ENCODE assay signal across 24 cellular contexts in the genomic region with DNA sequence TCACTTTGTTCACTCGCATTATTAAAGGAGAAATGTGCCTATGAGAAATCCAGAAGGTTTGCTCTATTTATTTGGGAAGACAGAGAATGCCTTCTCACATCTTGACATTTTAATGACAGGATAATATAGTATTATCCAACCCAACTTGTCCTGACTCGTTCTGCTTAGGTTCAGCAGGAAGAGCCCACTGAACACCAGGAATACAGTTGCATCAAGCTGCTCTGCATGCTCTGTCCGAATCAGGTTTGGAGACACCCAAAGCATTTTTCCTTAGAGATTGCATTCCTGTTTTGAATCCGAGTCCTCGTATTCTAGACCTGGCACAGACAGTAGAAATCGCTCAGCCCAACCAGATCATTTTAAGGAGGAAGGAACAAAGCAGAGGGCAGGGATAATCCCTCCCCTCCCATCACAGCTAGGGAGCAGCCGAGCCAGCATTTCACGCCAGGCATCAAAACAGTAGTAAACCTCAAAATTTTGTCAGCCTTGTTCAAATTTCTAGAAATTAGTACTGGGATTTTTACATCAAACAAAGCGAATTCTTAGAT.
DNase-seq lines count a peak whose midpoint lies in the region; ATAC-seq, FAIRE-seq and TF ChIP-seq lines count a peak whose summit lies in the region.
"Had no signal": no experiment of that assay in that cellular context is flagged by ENCODE, and none has a peak within 500 bp of the region (broad histone marks: within the 10 kb centered on the region; RNA-seq: fewer than 3 reads in every experiment).

No MANE protein-coding gene starts in this region.

- ATAC-seq in HG02623 (IDR thresholded peaks at IDR 0.05; ENCODE audit: unreplicated experiment), result no peak
- ATAC-seq: CD8-positive, alpha-beta T cell; natural killer cell treated with Interleukin-12 subunit alpha and Interleukin-12 subunit beta and Interleukin-15 and Interleukin-18, amount 100 ng/mL, for 72 hours; pancreas had no signal

- no peaks in the 10 kb centered on the region for H3K36me3 ChIP-seq in keratinocyte (ENCODE audit: control insufficient read depth in 2 of 2, extremely low read depth in 1 of 2, insufficient read depth in 2 of 2, low read length in 2 of 2)
- H3K36me3 ChIP-seq: pancreas, right atrium auricular region, stomach, tibial nerve had no signal

- no peaks in the 10 kb centered on the region for H3K27me3 ChIP-seq in keratinocyte (ENCODE audit: control insufficient read depth, extremely low read depth, insufficient read depth, low read length)
- H3K27me3 ChIP-seq: pancreas, right atrium auricular region, tibial nerve had no signal

- dilution Hi-C loops in keratinocyte (cut with MboI; ENCODE audit: extremely low pct_ligation_motif_present, low sequenced_read_pairs), result no loop called here

- peaks cover 5% of the 10 kb centered on the region for H3K36me3 Mint-ChIP-seq in brain
- H3K36me3 Mint-ChIP-seq: activated naive CD8-positive, alpha-beta T cell treated with anti-CD3 and anti-CD28 coated beads for 36 hours; CD8-positive, alpha-beta T cell; natural killer cell treated with Interleukin-12 subunit alpha and Interleukin-12 subunit beta and Interleukin-15 and Interleukin-18, amount 100 ng/mL, for 72 hours had no signal

- no peaks in the 10 kb centered on the region for H4K20me1 ChIP-seq in keratinocyte (ENCODE audit: control insufficient read depth, extremely low read depth, insufficient read depth, low read length)

- peak overlapping the region; percentile 51 for H2AFZ ChIP-seq in keratinocyte (ENCODE audit: control insufficient read depth, low read length)

- no peaks in the 10 kb centered on the region for H3K9me1 ChIP-seq in keratinocyte (ENCODE audit: control insufficient read depth, extremely low read depth, insufficient read depth, low read length)

- peak; percentile 69 for FAIRE-seq in keratinocyte (lab: Jason Lieb, UNC)
- FAIRE-seq: pancreas had no signal

- H3K27me3 Mint-ChIP-seq in brain, result peaks cover 3% of the 10 kb centered on the region
- H3K27me3 Mint-ChIP-seq: activated CD4-positive, alpha-beta memory T cell treated with anti-CD3 and anti-CD28 coated beads, Interleukin-2, amount 10 ng/mL, durations not matched to agents 7 days and 5 days; activated naive CD8-positive, alpha-beta T cell treated with anti-CD3 and anti-CD28 coated beads for 36 hours had no signal

- no peaks in the 10 kb centered on the region for H3K9me3 ChIP-seq in keratinocyte (ENCODE audit: control insufficient read depth, low read depth, low read length)
- H3K9me3 ChIP-seq: pancreas, right atrium auricular region, stomach had no signal

- H3K9ac ChIP-seq in keratinocyte (ENCODE audit: control insufficient read depth, extremely low read depth, insufficient read depth, low read length), result no peak overlapping the region

- H3K27ac Mint-ChIP-seq in brain, result peak overlapping the region in 3 of 5 experiments; percentile 22 to 40 (median 30)
- H3K27ac Mint-ChIP-seq: activated CD4-positive, alpha-beta memory T cell treated with anti-CD3 and anti-CD28 coated beads, Interleukin-2, amount 10 ng/mL, durations not matched to agents 7 days and 5 days; activated naive CD8-positive, alpha-beta T cell treated with anti-CD3 and anti-CD28 coated beads for 36 hours; CD8-positive, alpha-beta T cell; natural killer cell treated with Interleukin-12 subunit alpha and Interleukin-12 subunit beta and Interleukin-15 and Interleukin-18, amount 100 ng/mL, for 72 hours had no signal

- peaks cover 31% of the 10 kb centered on the region for H3K4me1 ChIP-seq in keratinocyte (ENCODE audit: control insufficient read depth, extremely low read depth, insufficient read depth, low read length)
- H3K4me1 ChIP-seq: pancreas had no signal

- H3K9me3 Mint-ChIP-seq in brain, result peaks cover 8 to 16% (median 14%) of the 10 kb centered on the region in 5 experiments
- H3K9me3 Mint-ChIP-seq: natural killer cell treated with Interleukin-12 subunit alpha and Interleukin-12 subunit beta and Interleukin-15 and Interleukin-18, amount 100 ng/mL, for 72 hours had no signal

- no peak for TF ChIP-seq CTCF in brain (conservative IDR thresholded peaks at IDR 0.05)
- TF ChIP-seq CTCF in keratinocyte (optimal IDR thresholded peaks at IDR 0.05 in 1 of 3, IDR thresholded peaks at IDR 0.05 in 1 of 3, conservative IDR thresholded peaks at IDR 0.05 in 1 of 3; ENCODE audit: extremely low read depth in 1 of 3, insufficient read depth in 2 of 3, low read length in 3 of 3), result no peak

- peak overlapping the region; percentile 49 for H3K4me2 ChIP-seq in keratinocyte (ENCODE audit: control insufficient read depth, extremely low read depth, insufficient read depth, low read depth, low read length)

- peak overlapping the region in 2 of 3 experiments; percentile 5 to 24 for H3K4me3 ChIP-seq in keratinocyte (ENCODE audit: control insufficient read depth in 2 of 3, extremely low read depth in 1 of 3, insufficient read depth in 2 of 3, low read depth in 1 of 3, low read length in 3 of 3)
- H3K4me3 ChIP-seq: pancreas, right atrium auricular region, stomach, tibial nerve had no signal

- H3K27ac ChIP-seq in keratinocyte (ENCODE audit: control insufficient read depth, insufficient read depth, low read length), result no peak overlapping the region
- H3K27ac ChIP-seq: pancreas, right atrium auricular region, stomach, tibial nerve had no signal

- H3K4me3 Mint-ChIP-seq in brain, result no peak overlapping the region
- H3K4me3 Mint-ChIP-seq: activated CD4-positive, alpha-beta memory T cell treated with anti-CD3 and anti-CD28 coated beads, Interleukin-2, amount 10 ng/mL, durations not matched to agents 7 days and 5 days; activated naive CD8-positive, alpha-beta T cell treated with anti-CD3 and anti-CD28 coated beads for 36 hours; CD8-positive, alpha-beta T cell; natural killer cell treated with Interleukin-12 subunit alpha and Interleukin-12 subunit beta and Interleukin-15 and Interleukin-18, amount 100 ng/mL, for 72 hours had no signal

- H3K79me2 ChIP-seq in keratinocyte (ENCODE audit: control insufficient read depth, insufficient read depth, low read length), result no peaks in the 10 kb centered on the region

- DNase-seq in ELF-1 (ENCODE audit: low read depth, low spot score) (peak; percentile 39), NCI-H1105 (lab: John Stamatoyannopoulos, UW) (peak; percentile 24), keratinocyte (ENCODE audit: low read depth, low spot score) (no peak), NCI-H2081 (lab: John Stamatoyannopoulos, UW) (no peak)
- DNase-seq in stimulated activated CD4-positive, alpha-beta T cell treated with anti-CD3 and anti-CD28 coated beads, Interleukin-2, amount 100 ng/mL, for 24 hours, result no peak
- DNase-seq in stimulated activated CD4-positive, alpha-beta T cell treated with anti-CD3 and anti-CD28 coated beads, Interleukin-4, amount 100 ng/mL, for 1 hour, result no peak
- DNase-seq: activated CD4-positive, alpha-beta memory T cell treated with anti-CD3 and anti-CD28 coated beads, Interleukin-2, amount 10 ng/mL, durations not matched to agents 7 days and 5 days; activated effector memory CD4-positive, alpha-beta T cell treated with Interleukin-2 at 50 U/mL for 16 hours; activated naive CD8-positive, alpha-beta T cell treated with anti-CD3 and anti-CD28 coated beads for 36 hours; CD8-positive, alpha-beta T cell; DMS 273 treated with DMSO at 0.1 percent for 48 hours; KG1; NCI-H146; NCI-H82; pancreas; SIG-M5; stimulated activated CD4-positive, alpha-beta T cell treated with anti-CD3 and anti-CD28 coated beads, Interleukin-15, amount 100 ng/mL, for 24 hours; stimulated activated CD8-positive, alpha-beta memory T cell treated with anti-CD3 and anti-CD28 coated beads, Interleukin-4, amount 100 ng/mL, for 48 hours; stomach had no signal

- H3K4me1 Mint-ChIP-seq in brain, result peaks cover 19% of the 10 kb centered on the region

Comparison
In these comparisons a context has a peak if more than half of its experiments do, and no peak if none do; other contexts are left out.
1. DNase-seq: peak in ELF-1 (single experiment) and NCI-H1105 (single experiment); none in keratinocyte (single experiment), stimulated activated CD4-positive, alpha-beta T cell treated with anti-CD3 and anti-CD28 coated beads, Interleukin-2, amount 100 ng/mL, for 24 hours (0 of 2), stimulated activated CD4-positive, alpha-beta T cell treated with anti-CD3 and anti-CD28 coated beads, Interleukin-4, amount 100 ng/mL, for 1 hour (single experiment) and NCI-H2081 (0 of 2).